In the genomic region with DNA sequence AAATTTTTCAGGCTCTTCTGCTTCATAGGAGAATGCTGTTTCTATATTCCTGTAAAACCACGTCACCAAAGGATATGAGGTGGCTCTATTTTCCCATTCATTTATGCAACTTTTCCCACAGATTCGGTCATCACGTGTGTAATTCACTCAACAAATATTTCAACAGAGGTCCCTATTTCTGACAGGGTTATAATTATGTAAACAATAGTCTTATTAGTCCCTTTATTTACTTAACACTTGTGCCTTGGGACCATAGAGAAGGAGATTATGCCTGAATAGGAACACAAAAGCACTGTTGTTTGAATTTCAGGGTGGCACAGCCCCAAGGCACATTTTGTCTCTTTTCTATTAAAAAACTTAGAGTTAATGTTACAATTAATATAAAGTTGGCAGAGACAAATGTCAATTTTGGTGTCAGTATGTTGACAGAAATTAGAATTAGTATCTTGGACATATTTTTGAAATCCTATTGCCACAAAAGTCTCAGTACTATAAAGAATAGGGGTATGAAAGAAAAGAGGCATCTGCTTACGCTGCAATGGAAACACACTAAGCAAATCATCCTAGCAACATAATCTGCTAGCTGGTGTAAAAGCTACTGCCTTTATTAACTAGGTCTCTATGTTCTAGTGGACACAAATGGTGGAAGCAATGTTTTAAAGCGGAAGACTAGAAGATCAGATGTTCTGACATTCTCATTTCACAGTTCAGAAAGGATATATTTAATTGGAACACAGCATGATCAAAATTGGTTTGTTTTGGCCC, we compare ENCODE assay signal across 12 cellular contexts.
A peak's percentile ranks its signal among the peaks of the same experiment; 100 is the strongest.
DNase-seq lines count a peak whose midpoint lies in the region; ATAC-seq, FAIRE-seq and TF ChIP-seq lines count a peak whose summit lies in the region.
"Had no signal": no experiment of that assay in that cellular context is flagged by ENCODE, and none has a peak within 500 bp of the region (broad histone marks: within the 10 kb centered on the region; RNA-seq: fewer than 3 reads in every experiment).

No MANE protein-coding gene starts in this region.

- in situ Hi-C loops in SK-MEL-5 (cut with HindIII; ENCODE audit: low pct_unique_long_range_greater_than_20kb, low sequenced_read_pairs) = no loop called here

- no peak overlapping the region for H3K4me3 Mint-ChIP-seq in activated CD8-positive, alpha-beta memory T cell treated with anti-CD3 and anti-CD28 coated beads, Interleukin-2, amount 10 ng/mL, durations not matched to agents 7 days and 5 days
- H3K4me3 Mint-ChIP-seq: activated T-cell treated with anti-CD3 and anti-CD28 coated beads, Interleukin-2, amount 50 U/mL, for 72 hours; stimulated activated naive CD8-positive, alpha-beta T cell treated with anti-CD3 and anti-CD28 coated beads, Interleukin-15, Interleukin-2, amounts not matched to agents 100 ng/mL and 50 ng/mL, for 24 hours had no signal

- CTCF ChIA-PET in activated CD8-positive, alpha-beta memory T cell treated with anti-CD3 and anti-CD28 coated beads, Interleukin-2, amount 10 ng/mL, durations not matched to agents 7 days and 5 days (lab: Charles Lee) = no interaction called here

- ATAC-seq in activated CD8-positive, alpha-beta memory T cell treated with anti-CD3 and anti-CD28 coated beads, Interleukin-2, amount 10 ng/mL, durations not matched to agents 7 days and 5 days = no peak
- ATAC-seq: activated T-cell treated with anti-CD3 and anti-CD28 coated beads, Interleukin-2, amount 50 U/mL, for 72 hours; GM12878 had no signal

- no peaks in the 10 kb centered on the region for H3K4me1 Mint-ChIP-seq in activated CD8-positive, alpha-beta memory T cell treated with anti-CD3 and anti-CD28 coated beads, Interleukin-2, amount 10 ng/mL, durations not matched to agents 7 days and 5 days

- DNase-seq in D721Med (ENCODE audit: insufficient read length, low spot score) = no peak
- DNase-seq in NCI-H1092 (lab: John Stamatoyannopoulos, UW) = peak; percentile 44
- DNase-seq in SK-MEL-5 (ENCODE audit: low read depth, low spot score) = peak; percentile 97
- peak; percentile 73 for DNase-seq in iris pigment epithelial cell (ENCODE audit: low read depth)
- DNase-seq in activated CD8-positive, alpha-beta memory T cell treated with anti-CD3 and anti-CD28 coated beads, Interleukin-2, amount 10 ng/mL, durations not matched to agents 7 days and 5 days = no peak
- no peak for DNase-seq in stimulated activated CD4-positive, alpha-beta T cell treated with anti-CD3 and anti-CD28 coated beads, Interleukin-1b, Interleukin-23, amount 100 ng/mL, for 48 hours
- DNase-seq in stimulated activated CD4-positive, alpha-beta T cell treated with anti-CD3 and anti-CD28 coated beads, Interleukin-12 subunit alpha, Interleukin-12 subunit beta, amount 100 ng/mL, for 4 hours = no peak
- no peak for DNase-seq in activated effector memory CD4-positive, alpha-beta T cell treated with anti-CD3 and anti-CD28 coated beads, Interleukin-2, amount 50 U/mL, for 16 hours
- DNase-seq: activated T-cell treated with anti-CD3 and anti-CD28 coated beads, Interleukin-2, amount 50 U/mL, for 72 hours; cortex of kidney had no signal

- TF ChIP-seq CTCF in D721Med (IDR thresholded peaks at IDR 0.05; ENCODE audit: insufficient read depth, missing control alignments) = no peak

- no peaks in the 10 kb centered on the region for H3K9me3 Mint-ChIP-seq in activated CD8-positive, alpha-beta memory T cell treated with anti-CD3 and anti-CD28 coated beads, Interleukin-2, amount 10 ng/mL, durations not matched to agents 7 days and 5 days (ENCODE audit: low read depth)
- H3K9me3 Mint-ChIP-seq: activated T-cell treated with anti-CD3 and anti-CD28 coated beads, Interleukin-2, amount 50 U/mL, for 72 hours; stimulated activated naive CD8-positive, alpha-beta T cell treated with anti-CD3 and anti-CD28 coated beads, Interleukin-15, Interleukin-2, amounts not matched to agents 100 ng/mL and 50 ng/mL, for 24 hours had no signal

- H3K36me3 Mint-ChIP-seq in activated CD8-positive, alpha-beta memory T cell treated with anti-CD3 and anti-CD28 coated beads, Interleukin-2, amount 10 ng/mL, durations not matched to agents 7 days and 5 days = peaks cover 2% of the 10 kb centered on the region

- no peak overlapping the region for H3K27ac Mint-ChIP-seq in activated CD8-positive, alpha-beta memory T cell treated with anti-CD3 and anti-CD28 coated beads, Interleukin-2, amount 10 ng/mL, durations not matched to agents 7 days and 5 days
- H3K27ac Mint-ChIP-seq: activated T-cell treated with anti-CD3 and anti-CD28 coated beads, Interleukin-2, amount 50 U/mL, for 72 hours; stimulated activated naive CD8-positive, alpha-beta T cell treated with anti-CD3 and anti-CD28 coated beads, Interleukin-15, Interleukin-2, amounts not matched to agents 100 ng/mL and 50 ng/mL, for 24 hours had no signal

- H3K27me3 Mint-ChIP-seq in activated CD8-positive, alpha-beta memory T cell treated with anti-CD3 and anti-CD28 coated beads, Interleukin-2, amount 10 ng/mL, durations not matched to agents 7 days and 5 days = no peaks in the 10 kb centered on the region
- H3K27me3 Mint-ChIP-seq: stimulated activated naive CD8-positive, alpha-beta T cell treated with anti-CD3 and anti-CD28 coated beads, Interleukin-15, Interleukin-2, amounts not matched to agents 100 ng/mL and 50 ng/mL, for 24 hours had no signal

- peak; percentile 41 for FAIRE-seq in D721Med (lab: Jason Lieb, UNC)
- FAIRE-seq: GM12878 had no signal

Comparison
In these comparisons a context has a peak if more than half of its experiments do, and no peak if none do; other contexts are left out.
1. DNase-seq: peak in NCI-H1092 (single experiment), SK-MEL-5 (single experiment) and iris pigment epithelial cell (single experiment); none in D721Med (single experiment), activated CD8-positive, alpha-beta memory T cell treated with anti-CD3 and anti-CD28 coated beads, Interleukin-2, amount 10 ng/mL, durations not matched to agents 7 days and 5 days (single experiment), stimulated activated CD4-positive, alpha-beta T cell treated with anti-CD3 and anti-CD28 coated beads, Interleukin-1b, Interleukin-23, amount 100 ng/mL, for 48 hours (single experiment), stimulated activated CD4-positive, alpha-beta T cell treated with anti-CD3 and anti-CD28 coated beads, Interleukin-12 subunit alpha, Interleukin-12 subunit beta, amount 100 ng/mL, for 4 hours (single experiment) and activated effector memory CD4-positive, alpha-beta T cell treated with anti-CD3 and anti-CD28 coated beads, Interleukin-2, amount 50 U/mL, for 16 hours (single experiment).